ENCODE assay signal across 20 cellular contexts in genomic region chr19:1956868-1957492, GRCh38. TPM values are rescaled to one million over a fixed set of nuclear protein-coding genes. Genes with fewer than 3 reads are reported as not detected.
DNase-seq lines count a peak whose midpoint lies in the region; ATAC-seq, FAIRE-seq and TF ChIP-seq lines count a peak whose summit lies in the region.
"Had no signal": no experiment of that assay in that cellular context is flagged by ENCODE, and none has a peak within 500 bp of the region (broad histone marks: within the 10 kb centered on the region; RNA-seq: fewer than 3 reads in every experiment).

No MANE protein-coding gene starts in this region.

- H3K4me1 ChIP-seq in HUES64 (ENCODE audit: insufficient read depth, low read length), result 0 out of 2 replicates have a peak, but pooled peaks cover 2% of the 10 kb centered on the region

- no peaks in the 10 kb centered on the region for H3K9me3 Mint-ChIP-seq in stimulated activated naive B cell treated with anti-CD40 and anti-IgM and Interleukin-4, amounts not matched to agents 10 μg/mL and 1 μg/mL and 100 μg/mL, for 72 hours
- H3K9me3 Mint-ChIP-seq: effector memory CD8-positive, alpha-beta T cell; HFFc6; naive thymus-derived CD8-positive, alpha-beta T cell had no signal

- 87% methylated on average over 28 of the region's 28 CpGs for WGBS in HUES64

- H3K27me3 ChIP-seq in HUES64 (ENCODE audit: insufficient read depth, low read length), result no peaks in the 10 kb centered on the region

- FAIRE-seq in frontal cortex (lab: Jason Lieb, UNC) (no peak), urothelium cell line (lab: Jason Lieb, UNC) (no peak)

- peak overlapping the region; percentile 69 for H3K27ac Mint-ChIP-seq in stimulated activated naive B cell treated with anti-CD40 and anti-IgM and Interleukin-4, amounts not matched to agents 10 μg/mL and 1 μg/mL and 100 μg/mL, for 72 hours
- H3K27ac Mint-ChIP-seq: HFFc6 had no signal

- H3K27ac ChIP-seq in HUES64 (ENCODE audit: low read depth, low read length) (no peak overlapping the region), coronary artery (no peak overlapping the region)

- no peak overlapping the region for H3K4me3 Mint-ChIP-seq in stimulated activated naive B cell treated with anti-CD40 and anti-IgM and Interleukin-4, amounts not matched to agents 10 μg/mL and 1 μg/mL and 100 μg/mL, for 72 hours
- H3K4me3 Mint-ChIP-seq: HFFc6 had no signal

- peak overlapping the region; percentile 14; the same call in 1 of the 2 replicates for H3K9ac ChIP-seq in HUES64 (ENCODE audit: low read depth, low read length)
- H3K9ac ChIP-seq: SK-N-SH had no signal

- no peaks in the 10 kb centered on the region for H3K27me3 Mint-ChIP-seq in stimulated activated naive B cell treated with anti-CD40 and anti-IgM and Interleukin-4, amounts not matched to agents 10 μg/mL and 1 μg/mL and 100 μg/mL, for 72 hours
- H3K27me3 Mint-ChIP-seq: effector memory CD8-positive, alpha-beta T cell; naive thymus-derived CD8-positive, alpha-beta T cell had no signal

- H3K4me1 Mint-ChIP-seq in stimulated activated naive B cell treated with anti-CD40 and anti-IgM and Interleukin-4, amounts not matched to agents 10 μg/mL and 1 μg/mL and 100 μg/mL, for 72 hours, result peaks cover 17 to 68% of the 10 kb centered on the region in 2 donors

- H3K4me3 ChIP-seq in HUES64 (ENCODE audit: low read length) (no peak overlapping the region), coronary artery (no peak overlapping the region)
- H3K4me3 ChIP-seq: smooth muscle cell had no signal

- H3K9me3 ChIP-seq in HUES64 (ENCODE audit: insufficient read depth, low read depth, low read length), result no peaks in the 10 kb centered on the region
- H3K9me3 ChIP-seq: SK-N-SH had no signal

- no peak for ATAC-seq in stimulated activated naive B cell treated with anti-CD40 and anti-IgM and Interleukin-4, amounts not matched to agents 10 μg/mL and 1 μg/mL and 100 μg/mL, for 72 hours (replicated peaks)
- no peak for ATAC-seq in GM19023 (IDR thresholded peaks at IDR 0.05; ENCODE audit: unreplicated experiment)
- ATAC-seq: effector memory CD8-positive, alpha-beta T cell; left lobe of liver; naive thymus-derived CD8-positive, alpha-beta T cell had no signal

- peaks cover 8% of the 10 kb centered on the region; the same call in 1 of the 2 replicates for H3K36me3 ChIP-seq in HUES64 (ENCODE audit: insufficient read depth, low read length)

- peaks cover 8 to 16% of the 10 kb centered on the region in 2 donors for H3K36me3 Mint-ChIP-seq in stimulated activated naive B cell treated with anti-CD40 and anti-IgM and Interleukin-4, amounts not matched to agents 10 μg/mL and 1 μg/mL and 100 μg/mL, for 72 hours

- TF ChIP-seq CTCF in coronary artery (IDR thresholded peaks at IDR 0.05), result no peak

- DNase-seq in frontal cortex (ENCODE audit: low spot score in 2 of 2), result peak; percentile 87 to 94
- DNase-seq in medulla oblongata (ENCODE audit: extremely low spot score), result peak; percentile 95
- no peak for DNase-seq in stimulated activated naive B cell treated with anti-CD40 and anti-IgM and Interleukin-4, amounts not matched to agents 10 μg/mL and 1 μg/mL and 100 μg/mL, for 72 hours
- DNase-seq in coronary artery (ENCODE audit: low spot score), result no peak
- DNase-seq in SKM-1 (lab: John Stamatoyannopoulos, UW; ENCODE audit: unreplicated experiment), result no peak
- DNase-seq in urothelium cell line (ENCODE audit: low spot score), result no peak
- DNase-seq: activated CD8-positive, alpha-beta memory T cell treated with anti-CD3 and anti-CD28 coated beads for 24 hours; activated gamma-delta T cell; DND-41; effector memory CD8-positive, alpha-beta T cell; foreskin fibroblast; HFFc6; naive thymus-derived CD8-positive, alpha-beta T cell; NCI-H1417; NCI-H345; SK-N-SH had no signal

RNA-seq across cellular contexts. Expression of gene CSNK1G2, which starts 16.0 kb away (rescaled TPM):
- 82.3 TPM for polyA plus RNA-seq in HUES64 (2013, experiment 1 of 2)
- polyA plus RNA-seq in HUES64 (2013, experiment 2 of 2), result 92.0 TPM
- 41.6 TPM for total RNA-seq in frontal cortex

RNA-seq across cellular contexts. Expression of gene ADAT3, which starts 51.8 kb away (rescaled TPM):
- polyA plus RNA-seq in HUES64 (2013, experiment 1 of 2), result 4.1 TPM
- 4.1 TPM for polyA plus RNA-seq in HUES64 (2013, experiment 2 of 2)
- 1.2 TPM for total RNA-seq in frontal cortex

RNA-seq across cellular contexts. Expression of gene SCAMP4, which starts 51.8 kb away (rescaled TPM):
- 31.7 TPM for polyA plus RNA-seq in HUES64 (2013, experiment 1 of 2)
- polyA plus RNA-seq in HUES64 (2013, experiment 2 of 2), result 32.5 TPM
- 11.4 TPM for total RNA-seq in frontal cortex

RNA-seq across cellular contexts. Expression of gene BTBD2, which starts 58.5 kb away (rescaled TPM):
- polyA plus RNA-seq in HUES64 (2013, experiment 1 of 2), result 70.5 TPM
- 86.5 TPM for polyA plus RNA-seq in HUES64 (2013, experiment 2 of 2)
- 41.2 TPM for total RNA-seq in frontal cortex

Comparison
In these comparisons a context has a peak if more than half of its experiments do, and no peak if none do; other contexts are left out.
1. DNase-seq: peak in frontal cortex (2 of 2) and medulla oblongata (single experiment); none in stimulated activated naive B cell treated with anti-CD40 and anti-IgM and Interleukin-4, amounts not matched to agents 10 μg/mL and 1 μg/mL and 100 μg/mL, for 72 hours (single experiment), coronary artery (single experiment), SKM-1 (single experiment) and urothelium cell line (single experiment).